ENCODE assay signal across 8 cellular contexts in genomic region chr13:57629821-57630235, GRCh38. TPM values are rescaled to one million over a fixed set of nuclear protein-coding genes. Genes with fewer than 3 reads are reported as not detected.
DNase-seq lines count a peak whose midpoint lies in the region; ATAC-seq, FAIRE-seq and TF ChIP-seq lines count a peak whose summit lies in the region.

No MANE protein-coding gene starts in this region.

- BruUV-seq in K562 (replicated peaks; lab: Mats Ljungman, UMichigan) = no TSS peak

- TF ChIP-seq CTCF in AG04449 (IDR thresholded peaks at IDR 0.05; ENCODE audit: insufficient read depth, low read length, missing control alignments) = no peak
- TF ChIP-seq CTCF in K562 (IDR thresholded peaks at IDR 0.05 in 2 of 3, conservative IDR thresholded peaks at IDR 0.05 in 1 of 3; ENCODE audit: insufficient read depth in 2 of 3, low read depth in 1 of 3, low read length in 3 of 3) = no peak
- TF ChIP-seq CTCF in psoas muscle (IDR thresholded peaks at IDR 0.05) = no peak

- no peak overlapping the region for H2AFZ ChIP-seq in K562 (ENCODE audit: low read depth, low read length)

- ATAC-seq in GM21786 (IDR thresholded peaks at IDR 0.05; ENCODE audit: unreplicated experiment) (peak; percentile 51), K562 (no peak), psoas muscle (peak; percentile 53 to 68 (median 61)), HG03139 (IDR thresholded peaks at IDR 0.05; ENCODE audit: unreplicated experiment) (no peak)

- WGBS in K562 (ENCODE audit: insufficient coverage, low coverage, missing lambda C conversion rate) = 17% methylated on average over 20 of the region's 34 CpGs
- WGBS in psoas muscle, 3 donors = 1 to 2% (median 1%) methylated on average over 34 of the region's 34 CpGs

- intact Hi-C loops in K562 (cut with micrococcal nuclease) (loop anchor here (10.0 kb wide), 1 partner anchor 1635 kb away; no protein-coding TSS in a partner anchor), psoas muscle (cut with DNase I) (loop anchor here in 1 of 2 donors (5.0 kb wide), 1 partner anchor 232 kb away; no protein-coding TSS in a partner anchor)

- H4K20me1 ChIP-seq in K562 (replicated peaks; ENCODE audit: control insufficient read depth, insufficient read depth, low read length) = no peaks in the 10 kb centered on the region

- no peak overlapping the region for H3K4me2 ChIP-seq in K562 (ENCODE audit: insufficient read depth, low read length)

- H3K36me3 ChIP-seq in K562 (ENCODE audit: control insufficient read depth, insufficient read depth, low read length) (no peaks in the 10 kb centered on the region), psoas muscle (ENCODE audit: insufficient read depth in 1 of 2, low read depth in 1 of 2) (no peaks in the 10 kb centered on the region)

- no peak for FAIRE-seq in K562 (lab: Jason Lieb, UNC)

- H3K9me1 ChIP-seq in K562 (ENCODE audit: control insufficient read depth, insufficient read depth, low read length) = no peaks in the 10 kb centered on the region

- DNase-seq in AG04449 (ENCODE audit: low read depth, low spot score) (no peak), NCI-H748 (lab: John Stamatoyannopoulos, UW; ENCODE audit: unreplicated experiment) (peak; percentile 99), K562 (ENCODE audit: extremely low read depth in 1 of 4, low spot score in 3 of 4) (peak in 3 of 4 experiments; percentile 7 to 16 (median 11)), hippocampal formation (lab: John Stamatoyannopoulos, UW) (peak; percentile 98), psoas muscle (peak; percentile 75 to 82), OCI-M2 (lab: John Stamatoyannopoulos, UW; ENCODE audit: unreplicated experiment) (no peak)

- TF ChIP-seq RAD21 in K562 (CRISPR knock-in tag; conservative IDR thresholded peaks at IDR 0.05 in 1 of 2, IDR thresholded peaks at IDR 0.05 in 1 of 2) = no peak

- H3K27ac ChIP-seq in K562 (ENCODE audit: extremely low read depth, low read depth, low read length) (no peak overlapping the region), psoas muscle (no peak overlapping the region)

- CTCF ChIA-PET in AG04449 (lab: Yijun Ruan, JAX) (no interaction called here), K562 (lab: Yijun Ruan, JAX; ENCODE audit: low intra/inter-chr PET ratio) (no interaction called here)

- no peaks in the 10 kb centered on the region for H3K27me3 ChIP-seq in K562 (ENCODE audit: control insufficient read depth in 2 of 2, insufficient read depth in 2 of 2, low read length in 2 of 2)
- H3K27me3 ChIP-seq in psoas muscle (ENCODE audit: insufficient read depth in 3 of 3, low read length in 2 of 3) = peaks cover 0 to 74% (median 28%) of the 10 kb centered on the region in 3 donors

- in situ Hi-C loops in K562 (cut with MboI) = no loop called here

- no peak for TF ChIP-seq EP300 in K562 (IDR thresholded peaks at IDR 0.05; ENCODE audit: low read length)

- H3K4me3 ChIP-seq in AG04449 (ENCODE audit: low read depth, low read length) (peak overlapping the region; percentile 42), K562 (no peak overlapping the region), psoas muscle (peak overlapping the region; percentile 67)

- H3K79me2 ChIP-seq in K562 (ENCODE audit: control insufficient read depth, insufficient read depth, low read length) = no peaks in the 10 kb centered on the region

- TF ChIP-seq POLR2A in K562 (conservative IDR thresholded peaks at IDR 0.05) = no peak

- POLR2A ChIA-PET in AG04449 (lab: Yijun Ruan, JAX) = no interaction called here
- POLR2A ChIA-PET in K562 (lab: Yijun Ruan, JAX) = no interaction called here

- H3K9ac ChIP-seq in K562 (ENCODE audit: insufficient read depth in 1 of 2, low read depth in 2 of 2, low read length in 2 of 2) = no peak overlapping the region

- peaks cover 2% of the 10 kb centered on the region; the same call in 1 of the 2 replicates for H3K9me3 ChIP-seq in K562 (replicated peaks; ENCODE audit: control insufficient read depth, insufficient read depth, low read depth, low read length)
- H3K9me3 ChIP-seq in psoas muscle = no peaks in the 10 kb centered on the region

- H3K4me1 ChIP-seq in K562 (replicated peaks in 1 of 2; ENCODE audit: control insufficient read depth in 2 of 2, insufficient read depth in 2 of 2, low read length in 2 of 2) = no peaks in the 10 kb centered on the region
- H3K4me1 ChIP-seq in psoas muscle = peaks cover 10% of the 10 kb centered on the region

TF ChIP-seq in K562, 482 proteins besides CTCF, POLR2A, EP300 and RAD21:
- TF ChIP-seq PRMT5 (CRISPR knock-in tag; IDR thresholded peaks at IDR 0.05) (no peak), ZNF143 (CRISPR knock-in tag; IDR thresholded peaks at IDR 0.05) (no peak)

RNA-seq across cellular contexts. Expression of gene PCDH17, which starts 1.7 kb away (rescaled TPM):
- total RNA-seq in K562 (2011; cell fraction: chromatin; rRNA removed; ENCODE audit: low replicate concordance) = not detected in 2 replicates
- total RNA-seq in K562 (2011; cell fraction: nucleolus; rRNA removed) = not detected in 2 replicates
- total RNA-seq in K562 (2011; cell fraction: nucleoplasm; rRNA removed) = not detected in 2 replicates
- not detected in 2 replicates for total RNA-seq in K562 (2014; rRNA removed)
- not detected in 2 replicates for total RNA-seq in K562 (2014; rRNA removed; fragmentation: Illumina TruSeq; extraction: Trizol)
- not detected in 2 replicates for total RNA-seq in K562 (2015; rRNA removed; fragmentation: Illumina TruSeq; extraction: Trizol)
- total RNA-seq in K562 (2021) = 0.04 TPM in 1 of 2 replicates, not detected in the other
- polyA plus RNA-seq in K562 (2011; rRNA removed) = not detected in 2 replicates
- polyA plus RNA-seq in K562 (2011; cell fraction: cytosol; rRNA removed) = not detected in 2 replicates
- polyA plus RNA-seq in K562 (2011; cell fraction: nucleus; rRNA removed) = not detected in 2 replicates
- not detected in 2 replicates for polyA plus RNA-seq in K562 (2012)
- not detected in 2 replicates for polyA plus RNA-seq in K562 (2014; fragmentation: Illumina TruSeq; extraction: Trizol)
- not detected for polyA plus RNA-seq in K562 (2014; fragmentation: Nextera tagmentation; extraction: Ambion mirVana)
- polyA plus RNA-seq in K562 (2014; rRNA removed) = not detected in 2 replicates
- not detected in 2 replicates for polyA minus RNA-seq in K562 (2011; rRNA and poly(A)+ RNA removed)
- polyA minus RNA-seq in K562 (2011; cell fraction: cytosol; rRNA and poly(A)+ RNA removed) = not detected in 2 replicates
- not detected in 2 replicates for polyA minus RNA-seq in K562 (2011; cell fraction: nucleus; rRNA and poly(A)+ RNA removed)
- total RNA-seq in psoas muscle = 1 to 10 TPM in 1 of 4 donors, under 1 TPM in 3; 0.53 to 1.4 (median 0.79) TPM
- polyA plus RNA-seq in psoas muscle = under 1 TPM; 0.18 to 0.40 (median 0.35) TPM

Comparison
In these comparisons a context has a peak if more than half of its experiments do, and no peak if none do; other contexts are left out.
1. DNase-seq: peak in NCI-H748 (single experiment), K562 (3 of 4), hippocampal formation (2 of 2) and psoas muscle (2 of 2); none in AG04449 (single experiment) and OCI-M2 (single experiment).
2. ATAC-seq: peak in GM21786 (single experiment) and psoas muscle (4 of 4); none in K562 (single experiment) and HG03139 (single experiment).